1 cellular context compared by ENCODE assay signal in the genomic region with DNA sequence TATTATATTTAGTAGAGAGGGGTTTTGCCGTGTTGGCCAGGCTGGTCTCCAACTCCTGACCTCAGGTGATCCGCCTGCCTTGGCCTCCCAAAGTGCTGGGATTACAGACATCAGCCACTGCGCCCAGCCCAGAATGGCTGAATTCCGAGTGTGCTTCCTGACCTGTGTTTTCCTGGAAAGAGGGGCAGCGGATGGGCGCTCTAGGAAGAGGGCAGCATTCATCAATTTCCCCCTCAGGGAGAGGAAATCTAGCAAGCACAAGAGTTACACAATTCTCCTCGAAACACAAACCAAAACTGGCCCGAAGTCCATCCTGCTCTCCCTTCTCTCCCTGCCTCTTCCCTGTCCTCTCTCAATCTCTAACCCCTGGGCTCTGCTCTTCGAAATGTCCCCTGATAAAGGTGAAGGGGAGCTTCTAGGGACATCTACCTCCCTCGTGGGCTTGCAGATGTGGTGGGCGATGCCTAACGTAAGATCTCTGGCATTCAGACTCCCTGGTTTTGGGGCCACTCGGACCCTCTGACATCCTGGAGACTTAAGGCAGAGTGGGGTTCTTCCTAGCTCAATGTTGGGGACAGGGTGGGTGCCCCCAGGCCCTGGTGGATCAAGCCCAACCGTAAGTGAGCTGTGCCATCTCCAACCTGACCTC.
A peak's percentile ranks its signal among the peaks of the same experiment; 100 is the strongest.
TF ChIP-seq lines count a peak whose summit lies in the region.

No MANE protein-coding gene starts in this region.

TF ChIP-seq in HepG2, 621 proteins besides CTCF, POLR2A, EP300 and RAD21 (continued from another document):
- TF ChIP-seq, protein P1, sequence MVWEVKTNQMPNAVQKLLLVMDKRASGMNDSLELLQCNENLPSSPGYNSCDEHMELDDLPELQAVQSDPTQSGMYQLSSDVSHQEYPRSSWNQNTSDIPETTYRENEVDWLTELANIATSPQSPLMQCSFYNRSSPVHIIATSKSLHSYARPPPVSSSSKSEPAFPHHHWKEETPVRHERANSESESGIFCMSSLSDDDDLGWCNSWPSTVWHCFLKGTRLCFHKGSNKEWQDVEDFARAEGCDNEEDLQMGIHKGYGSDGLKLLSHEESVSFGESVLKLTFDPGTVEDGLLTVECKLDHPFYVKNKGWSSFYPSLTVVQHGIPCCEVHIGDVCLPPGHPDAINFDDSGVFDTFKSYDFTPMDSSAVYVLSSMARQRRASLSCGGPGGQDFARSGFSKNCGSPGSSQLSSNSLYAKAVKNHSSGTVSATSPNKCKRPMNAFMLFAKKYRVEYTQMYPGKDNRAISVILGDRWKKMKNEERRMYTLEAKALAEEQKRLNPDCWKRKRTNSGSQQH (CRISPR knock-in tag; IDR thresholded peaks at IDR 0.05; ENCODE audit: low read depth): no peak
- TF ChIP-seq ZNF550 (CRISPR knock-in tag; IDR thresholded peaks at IDR 0.05; ENCODE audit: borderline replicate concordance) (no peak), ZNF225 (CRISPR knock-in tag; IDR thresholded peaks at IDR 0.05) (no peak), ZBTB1 (CRISPR knock-in tag; IDR thresholded peaks at IDR 0.05; ENCODE audit: borderline replicate concordance) (no peak), JUND (CRISPR knock-in tag; IDR thresholded peaks at IDR 0.05) (no peak), ZSCAN9 (CRISPR knock-in tag; IDR thresholded peaks at IDR 0.05; ENCODE audit: borderline replicate concordance) (peak; percentile 68; the same call in 1 of the 2 replicates)
